10 cellular contexts compared by ENCODE assay signal in the genomic region with DNA sequence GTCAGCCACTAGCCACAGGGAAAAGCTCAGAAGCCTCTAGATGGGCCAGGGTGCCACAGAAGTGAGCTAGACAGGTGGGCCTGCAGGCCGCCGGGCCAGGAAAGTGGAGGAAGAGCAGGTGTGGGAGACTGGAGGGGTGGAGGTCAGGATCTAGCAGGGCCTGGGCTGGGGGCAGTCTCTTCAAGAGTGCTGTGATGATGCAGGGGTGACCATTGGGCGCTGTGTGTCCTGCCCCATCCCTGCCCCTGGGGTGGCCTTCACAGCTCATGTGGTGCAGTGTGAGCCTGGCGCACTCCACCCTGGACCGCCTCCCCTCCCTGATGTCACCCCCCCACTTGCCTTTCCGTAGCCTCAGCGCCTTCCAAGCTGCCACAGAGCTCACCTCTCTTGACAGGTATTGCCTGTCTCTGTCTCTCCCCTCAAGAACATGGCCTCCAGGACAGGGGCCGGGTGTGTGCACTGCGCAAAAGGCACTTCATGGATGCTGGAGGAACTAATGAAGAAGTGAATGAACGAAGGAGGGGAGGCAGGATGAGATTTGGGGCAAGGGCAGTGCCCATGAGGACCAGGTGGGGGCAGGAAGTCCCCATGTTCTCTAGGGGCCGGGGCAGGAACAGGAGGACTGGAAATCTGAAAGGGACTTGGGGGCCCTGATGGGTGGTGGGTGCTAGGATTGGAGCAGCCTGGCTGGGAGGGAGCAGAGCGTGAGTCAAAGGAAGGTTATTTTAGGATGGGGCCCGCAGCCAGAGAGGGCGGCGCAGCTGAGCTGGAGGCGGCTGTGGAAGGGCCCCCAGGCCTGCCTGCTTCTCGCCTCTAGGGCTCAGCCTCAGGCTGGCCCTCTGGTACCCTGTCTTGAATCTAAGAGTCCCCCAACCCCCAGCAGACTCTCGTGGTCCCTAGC. TPM values are rescaled to one million over a fixed set of nuclear protein-coding genes. Genes with fewer than 3 reads are reported as not detected.
DNase-seq lines count a peak whose midpoint lies in the region; ATAC-seq, FAIRE-seq and TF ChIP-seq lines count a peak whose summit lies in the region.
"Had no signal": no experiment of that assay in that cellular context is flagged by ENCODE, and none has a peak within 500 bp of the region (broad histone marks: within the 10 kb centered on the region; RNA-seq: fewer than 3 reads in every experiment).

No MANE protein-coding gene starts in this region.

- no TSS peak for BruUV-seq in OCI-LY7 (replicated peaks; lab: Mats Ljungman, UMichigan)

- peak; percentile 5 to 12; a peak in 1 of 4 replicates for TF ChIP-seq RAD21 in H1 (IDR thresholded peaks at IDR 0.05 in 1 of 2, conservative IDR thresholded peaks at IDR 0.05 in 1 of 2; ENCODE audit: low read depth in 2 of 2, low read length in 2 of 2)

- no peak overlapping the region for H3K14ac ChIP-seq in H1 (ENCODE audit: insufficient read length)

- H3K27ac Mint-ChIP-seq in endothelial cell (ENCODE audit: unreplicated experiment), result no peak overlapping the region

- DNase-seq in OCI-LY7 (ENCODE audit: low spot score) (no peak), H1 (ENCODE audit: low read depth in 1 of 2, low spot score in 2 of 2) (no peak), omental fat pad (ENCODE audit: low spot score) (no peak), endothelial cell (ENCODE audit: low spot score) (no peak), NCI-H2107 treated with DMSO at 0.1 percent for 48 hours (lab: John Stamatoyannopoulos, UW; ENCODE audit: unreplicated experiment) (no peak), GM13977 (ENCODE audit: low spot score) (no peak)
- DNase-seq: activated T-cell treated with anti-CD3 and anti-CD28 coated beads for 4 hours had no signal

- H3K9me3 Mint-ChIP-seq in endothelial cell (ENCODE audit: unreplicated experiment), result no peaks in the 10 kb centered on the region

- ATAC-seq in omental fat pad (ENCODE audit: low FRiP score), result peak; percentile 39
- ATAC-seq in GM19351 (IDR thresholded peaks at IDR 0.05; ENCODE audit: unreplicated experiment), result no peak

- H4K20me1 ChIP-seq in BLaER1, result peaks cover 75% of the 10 kb centered on the region
- H4K20me1 ChIP-seq in OCI-LY7 (ENCODE audit: insufficient read depth, low read length), result no peaks in the 10 kb centered on the region; the same call in 1 of the 2 replicates
- peaks cover 4 to 16% of the 10 kb centered on the region in 2 experiments for H4K20me1 ChIP-seq in H1 (replicated peaks in 1 of 2; ENCODE audit: control insufficient read depth in 1 of 2, insufficient read depth in 2 of 2, low read length in 2 of 2)

- in situ Hi-C loops in GM13977 (cut with MboI; ENCODE audit: low pct_unique_long_range_greater_than_20kb, low sequenced_read_pairs, unreplicated experiment), result no loop called here

- no peak overlapping the region for H3K56ac ChIP-seq in H1 (replicated peaks; ENCODE audit: insufficient read length, low read depth, low read length)

- peaks cover 4% of the 10 kb centered on the region for H3K4me1 Mint-ChIP-seq in endothelial cell (ENCODE audit: unreplicated experiment)

- H3K79me1 ChIP-seq in H1 (ENCODE audit: low read depth, low read length), result peaks cover 3% of the 10 kb centered on the region; the same call in 1 of the 2 replicates

- peak overlapping the region; percentile 53 for H4K91ac ChIP-seq in H1 (replicated peaks; ENCODE audit: insufficient read length, low read length)

- TF ChIP-seq EP300 in H1 (IDR thresholded peaks at IDR 0.05; ENCODE audit: borderline replicate concordance in 1 of 2, low read depth in 2 of 2, low read length in 2 of 2), result no peak

- H3K79me2 ChIP-seq in OCI-LY7 (ENCODE audit: insufficient read depth, low read depth, low read length), result peaks cover 14% of the 10 kb centered on the region; the same call in 1 of the 2 replicates
- H3K79me2 ChIP-seq in H1 (ENCODE audit: control insufficient read depth in 1 of 2, insufficient read depth in 2 of 2, low read length in 2 of 2), result peaks cover 0 to 4% of the 10 kb centered on the region in 2 experiments; a peak in 1 of 4 replicates

- no peak overlapping the region; the same call in none of the 2 replicates for H3K18ac ChIP-seq in H1 (ENCODE audit: extremely low read depth, low read length)

- 71% methylated on average over 18 of the region's 18 CpGs; no CpG with 5 or more reads in 1 of the 2 experiments for WGBS in H1 (ENCODE audit: extremely low coverage in 1 of 2, insufficient coverage in 1 of 2, insufficient read length in 1 of 2, insufficient replicate concordance in 2 of 2, low coverage in 1 of 2, low lambda C conversion rate in 2 of 2, missing lambda C conversion rate in 1 of 2), 2 experiments

- peaks cover 6% of the 10 kb centered on the region; the same call in 1 of the 2 replicates for H3K23me2 ChIP-seq in H1 (ENCODE audit: low read depth, low read length)

- H3K4ac ChIP-seq in H1 (replicated peaks; ENCODE audit: insufficient read length, low read depth, low read length), result no peak overlapping the region

- peak overlapping the region; percentile 70 for H3K9ac ChIP-seq in BLaER1
- no peak overlapping the region for H3K9ac ChIP-seq in H1 (replicated peaks in 1 of 4; ENCODE audit: extremely low read depth in 1 of 4, low read depth in 3 of 4, low read length in 3 of 4)
- H3K9ac ChIP-seq: KMS-11 had no signal

- H3K27me3 Mint-ChIP-seq in endothelial cell (ENCODE audit: unreplicated experiment), result peaks cover 19% of the 10 kb centered on the region

- H3K36me3 ChIP-seq in BLaER1 (peaks cover 16% of the 10 kb centered on the region; the same call in 1 of the 2 replicates), OCI-LY7 (ENCODE audit: insufficient read depth, low read length) (no peaks in the 10 kb centered on the region), H1 (ENCODE audit: control insufficient read depth in 2 of 4, insufficient read depth in 4 of 4, low read length in 3 of 4) (no peaks in the 10 kb centered on the region)

- peak overlapping the region; percentile 72; the same call in 1 of the 2 replicates for H2BK15ac ChIP-seq in H1 (ENCODE audit: low read length)

- H4K8ac ChIP-seq in H1 (ENCODE audit: extremely low read depth, insufficient read depth, low read length), result peak overlapping the region; percentile 18; the same call in 1 of the 2 replicates

- no peaks in the 10 kb centered on the region for H3K27me3 ChIP-seq in BLaER1
- H3K27me3 ChIP-seq in H1 (replicated peaks in 1 of 4; ENCODE audit: control insufficient read depth in 3 of 4, extremely low read depth in 1 of 4, insufficient read depth in 3 of 4, low read length in 3 of 4), result peaks cover 0 to 3% (median 0%) of the 10 kb centered on the region in 4 experiments; a peak in 2 of 7 replicates

- H3K9me2 ChIP-seq in OCI-LY7 (ENCODE audit: insufficient read depth, low read length), result no peaks in the 10 kb centered on the region

- FAIRE-seq in H1 (lab: Jason Lieb, UNC), result no peak

- TF ChIP-seq POLR2A in H1 (IDR thresholded peaks at IDR 0.05; ENCODE audit: control extremely low read depth in 1 of 2, low read depth in 2 of 2, low read length in 2 of 2), result no peak

- peaks cover 94% of the 10 kb centered on the region for H3K4me1 ChIP-seq in BLaER1
- H3K4me1 ChIP-seq in OCI-LY7 (ENCODE audit: insufficient read depth, low read length, poor library complexity, severe bottlenecking), result peaks cover 77% of the 10 kb centered on the region
- H3K4me1 ChIP-seq in H1 (replicated peaks in 1 of 4; ENCODE audit: control insufficient read depth in 3 of 4, insufficient read depth in 4 of 4, low read length in 3 of 4), result peaks cover 0 to 32% (median 23%) of the 10 kb centered on the region in 4 experiments; a peak in 6 of 7 replicates

- H2AK5ac ChIP-seq in H1 (ENCODE audit: low read depth, low read length), result 0 out of 2 replicates have a peak overlapping the region, but pooled peaks have one; percentile 82

- H3K27ac ChIP-seq in BLaER1 (peak overlapping the region; percentile 72), OCI-LY7 (ENCODE audit: low read depth, low read length, poor library complexity, severe bottlenecking) (no peak overlapping the region), H1 (ENCODE audit: low read depth, low read length) (no peak overlapping the region)
- H3K27ac ChIP-seq: KMS-11 had no signal

- 0 out of 2 replicates have a peak, but pooled peaks have one; percentile 29 for TF ChIP-seq CTCF in OCI-LY7 (conservative IDR thresholded peaks at IDR 0.05; ENCODE audit: low read length)
- peak in 1 of 3 experiments; percentile 7; a peak in 1 of 4 replicates for TF ChIP-seq CTCF in H1 (IDR thresholded peaks at IDR 0.05; ENCODE audit: control extremely low read depth in 1 of 3, insufficient read depth in 1 of 3, low read depth in 1 of 3, low read length in 3 of 3)
- TF ChIP-seq CTCF in omental fat pad (IDR thresholded peaks at IDR 0.05), result no peak
- TF ChIP-seq CTCF in endothelial cell (IDR thresholded peaks at IDR 0.05; ENCODE audit: unreplicated experiment), result no peak
- TF ChIP-seq CTCF in GM13977 (IDR thresholded peaks at IDR 0.05; ENCODE audit: extremely low read depth, insufficient read depth, missing control alignments), result no peak

- CTCF ChIA-PET in OCI-LY7 (lab: Charles Lee; ENCODE audit: unreplicated experiment) (interaction anchor here (0.7 to 1.1 kb wide), 2 partner anchors 234 to 371 kb away, joined by 3 read pairs; no protein-coding TSS in a partner anchor), H1 (lab: Charles Lee; ENCODE audit: partially characterized antibody) (interaction anchor here (1.0 to 1.6 kb wide), 6 partner anchors 15 to 63 kb away, joined by 3 to 7 read pairs (median 4); no protein-coding TSS in a partner anchor)

- H2BK20ac ChIP-seq in H1 (ENCODE audit: low read length), result no peak overlapping the region

- peak overlapping the region; percentile 87; the same call in 1 of the 2 replicates for H2BK12ac ChIP-seq in H1 (ENCODE audit: low read depth, low read length)

- H2AFZ ChIP-seq in OCI-LY7 (ENCODE audit: low read length) (no peak overlapping the region), H1 (ENCODE audit: low read length) (no peak overlapping the region)

- H2BK5ac ChIP-seq in H1 (ENCODE audit: low read depth, low read length), result no peak overlapping the region

- H3K4me2 ChIP-seq in BLaER1, result peak overlapping the region; percentile 98
- H3K4me2 ChIP-seq in OCI-LY7 (ENCODE audit: low read length), result peak overlapping the region; percentile 71; the same call in 1 of the 2 replicates
- H3K4me2 ChIP-seq in H1 (ENCODE audit: insufficient read depth in 1 of 2, low read depth in 2 of 2, low read length in 2 of 2), result no peak overlapping the region
- H3K4me2 ChIP-seq: KMS-11 had no signal

- H3K4me3 Mint-ChIP-seq in endothelial cell (ENCODE audit: unreplicated experiment), result no peak overlapping the region

- H3K36me3 Mint-ChIP-seq in endothelial cell (ENCODE audit: low read depth, unreplicated experiment), result no peaks in the 10 kb centered on the region

- H3K9me3 ChIP-seq in BLaER1 (no peaks in the 10 kb centered on the region), OCI-LY7 (ENCODE audit: low read length) (no peaks in the 10 kb centered on the region), H1 (ENCODE audit: insufficient read depth in 2 of 2, low read depth in 1 of 2, low read length in 1 of 2) (no peaks in the 10 kb centered on the region)

- H3K4me3 ChIP-seq in BLaER1, result peak overlapping the region; percentile 22; the same call in 1 of the 2 replicates
- H3K4me3 ChIP-seq in OCI-LY7 (ENCODE audit: low read depth, low read length, poor library complexity, severe bottlenecking), result no peak overlapping the region
- H3K4me3 ChIP-seq in H1 (ENCODE audit: extremely low read depth in 1 of 4, insufficient read depth in 2 of 4, low read depth in 3 of 4, low read length in 4 of 4), result no peak overlapping the region

- intact Hi-C loops in OCI-LY7 (cut with micrococcal nuclease; ENCODE audit: unreplicated experiment), result loop anchor here (10.0 kb wide), 1 partner anchor 409 kb away; a partner anchor contains a TSS

- POLR2A ChIA-PET in OCI-LY7 (lab: Charles Lee), result interaction anchor here (0.8 kb wide), 1 partner anchor 10 kb away, joined by 3 read pairs; no protein-coding TSS in a partner anchor
- POLR2A ChIA-PET in H1 (lab: Charles Lee; ENCODE audit: partially characterized antibody), result interaction anchor here (0.8 to 3.8 kb wide), 5 partner anchors 8 to 134 kb away, joined by 4 to 27 read pairs (median 5); a partner anchor contains a TSS

- H4K5ac ChIP-seq in H1 (ENCODE audit: insufficient read length, low read depth, low read length), result no peak overlapping the region

- no peak overlapping the region for H3K23ac ChIP-seq in H1 (ENCODE audit: insufficient read length)

- no peak overlapping the region for H2BK120ac ChIP-seq in H1 (replicated peaks; ENCODE audit: low read depth, low read length)

RNA-seq across cellular contexts. Expression of a gene that starts 6.6 kb away (rescaled TPM):
- total RNA-seq in OCI-LY7 (2014; rRNA removed; shearing (Covaris generic)), result 54.8 and 92.9 TPM in 2 replicates
- 97.5 and 117 TPM in 2 replicates for total RNA-seq in OCI-LY7 (2022)
- 26.4 and 30.5 TPM in 2 replicates for total RNA-seq in H1 (2021; fragmentation: NEBNext Ultra II Directional; extraction: Animal tissue kit (Norgen Biotek cat#: 25700))
- polyA plus RNA-seq in H1 (2011; rRNA removed), result 33.7 and 51.3 TPM in 2 replicates
- 28.5 TPM for polyA plus RNA-seq in H1 (2011; cell fraction: cytosol; rRNA removed)
- polyA plus RNA-seq in H1 (2011; cell fraction: nucleus; rRNA removed), result 60.9 TPM
- polyA plus RNA-seq in H1 (2012, experiment 1 of 2), result 11.5 to 29.1 TPM (median 22.0 TPM) in 4 replicates
- 26.6 TPM for polyA plus RNA-seq in H1 (2012, experiment 2 of 2)
- polyA plus RNA-seq in H1 (2013, experiment 1 of 2), result 40.7 TPM
- polyA plus RNA-seq in H1 (2013, experiment 2 of 2), result 42.3 TPM
- 1.9 and 3.2 TPM in 2 replicates for polyA minus RNA-seq in H1 (2011; rRNA and poly(A)+ RNA removed)
- 25.3 TPM for polyA minus RNA-seq in H1 (2011; cell fraction: cytosol; rRNA and poly(A)+ RNA removed)
- 21.7 TPM for polyA minus RNA-seq in H1 (2011; cell fraction: nucleus; rRNA and poly(A)+ RNA removed)
- 10 to 100 TPM; 29.9 to 62.9 (median 43.7) TPM for total RNA-seq in omental fat pad
- total RNA-seq in endothelial cell (ENCODE audit: unreplicated experiment), result 60.7 TPM

RNA-seq across cellular contexts. Expression of a gene that starts 12.2 kb away (rescaled TPM):
- 0.72 and 1.8 TPM in 2 replicates for total RNA-seq in OCI-LY7 (2014; rRNA removed; shearing (Covaris generic))
- total RNA-seq in OCI-LY7 (2022) (8.9 and 10.9 TPM in 2 replicates), omental fat pad (10 to 100 TPM; 20.0 to 36.7 (median 29.8) TPM), endothelial cell (ENCODE audit: unreplicated experiment) (68.5 TPM)
- total RNA-seq in H1 (2021; fragmentation: NEBNext Ultra II Directional; extraction: Animal tissue kit (Norgen Biotek cat#: 25700)), result 207 and 215 TPM in 2 replicates
- 264 and 330 TPM in 2 replicates for polyA plus RNA-seq in H1 (2011; rRNA removed)
- 164 TPM for polyA plus RNA-seq in H1 (2011; cell fraction: cytosol; rRNA removed)
- 558 TPM for polyA plus RNA-seq in H1 (2011; cell fraction: nucleus; rRNA removed)
- polyA plus RNA-seq in H1 (2012, experiment 1 of 2), result 147 to 255 TPM (median 231 TPM) in 4 replicates
- 269 TPM for polyA plus RNA-seq in H1 (2012, experiment 2 of 2)
- polyA plus RNA-seq in H1 (2013, experiment 1 of 2), result 172 TPM
- polyA plus RNA-seq in H1 (2013, experiment 2 of 2), result 158 TPM
- 67.7 and 79.7 TPM in 2 replicates for polyA minus RNA-seq in H1 (2011; rRNA and poly(A)+ RNA removed)
- polyA minus RNA-seq in H1 (2011; cell fraction: cytosol; rRNA and poly(A)+ RNA removed), result 153 TPM
- 97.1 TPM for polyA minus RNA-seq in H1 (2011; cell fraction: nucleus; rRNA and poly(A)+ RNA removed)

RNA-seq across cellular contexts. Expression of a gene that starts 28.3 kb away (rescaled TPM):
- total RNA-seq in OCI-LY7 (2014; rRNA removed; shearing (Covaris generic)), result 0.49 and 0.98 TPM in 2 replicates
- total RNA-seq in OCI-LY7 (2022) (3.2 and 4.1 TPM in 2 replicates), omental fat pad (10 to 100 TPM; 11.8 to 37.2 (median 28.8) TPM), endothelial cell (ENCODE audit: unreplicated experiment) (not detected)
- total RNA-seq in H1 (2021; fragmentation: NEBNext Ultra II Directional; extraction: Animal tissue kit (Norgen Biotek cat#: 25700)), result 0.20 and 0.23 TPM in 2 replicates
- polyA plus RNA-seq in H1 (2011; rRNA removed), result 0.31 and 0.41 TPM in 2 replicates
- polyA plus RNA-seq in H1 (2011; cell fraction: cytosol; rRNA removed), result 0.35 TPM
- polyA plus RNA-seq in H1 (2011; cell fraction: nucleus; rRNA removed), result 0.30 TPM
- 0.09 to 0.29 TPM (median 0.19 TPM) in 3 of 4 replicates, not detected in the other for polyA plus RNA-seq in H1 (2012, experiment 1 of 2)
- 0.16 TPM for polyA plus RNA-seq in H1 (2012, experiment 2 of 2)
- 0.14 TPM for polyA plus RNA-seq in H1 (2013, experiment 1 of 2)
- polyA plus RNA-seq in H1 (2013, experiment 2 of 2), result 0.13 TPM
- polyA minus RNA-seq in H1 (2011; rRNA and poly(A)+ RNA removed), result 0.35 and 0.46 TPM in 2 replicates
- not detected for polyA minus RNA-seq in H1 (2011; cell fraction: cytosol; rRNA and poly(A)+ RNA removed)
- not detected for polyA minus RNA-seq in H1 (2011; cell fraction: nucleus; rRNA and poly(A)+ RNA removed)

RNA-seq across cellular contexts. Expression of a gene that starts 39.8 kb away (rescaled TPM):
- 0.80 TPM in 1 of 2 replicates, not detected in the other for total RNA-seq in OCI-LY7 (2014; rRNA removed; shearing (Covaris generic))
- total RNA-seq in OCI-LY7 (2022) (not detected in 2 replicates), omental fat pad (1 to 10 TPM; 1.9 to 4.6 (median 3.0) TPM), endothelial cell (ENCODE audit: unreplicated experiment) (1.3 TPM)
- 4.1 and 5.0 TPM in 2 replicates for total RNA-seq in H1 (2021; fragmentation: NEBNext Ultra II Directional; extraction: Animal tissue kit (Norgen Biotek cat#: 25700))
- polyA plus RNA-seq in H1 (2011; rRNA removed), result 8.5 and 18.8 TPM in 2 replicates
- polyA plus RNA-seq in H1 (2011; cell fraction: cytosol; rRNA removed), result 8.2 TPM
- 17.2 TPM for polyA plus RNA-seq in H1 (2011; cell fraction: nucleus; rRNA removed)
- 4.9 to 6.1 TPM (median 5.6 TPM) in 4 replicates for polyA plus RNA-seq in H1 (2012, experiment 1 of 2)
- 5.5 TPM for polyA plus RNA-seq in H1 (2012, experiment 2 of 2)
- polyA plus RNA-seq in H1 (2013, experiment 1 of 2), result 11.8 TPM
- polyA plus RNA-seq in H1 (2013, experiment 2 of 2), result 14.4 TPM
- 1.1 and 2.9 TPM in 2 replicates for polyA minus RNA-seq in H1 (2011; rRNA and poly(A)+ RNA removed)
- 6.8 TPM for polyA minus RNA-seq in H1 (2011; cell fraction: cytosol; rRNA and poly(A)+ RNA removed)
- polyA minus RNA-seq in H1 (2011; cell fraction: nucleus; rRNA and poly(A)+ RNA removed), result 9.7 TPM

Comparison
In these comparisons a context has a peak if more than half of its experiments do, and no peak if none do; other contexts are left out.
1. H3K4me2 ChIP-seq: peak in BLaER1 (single experiment) and OCI-LY7 (single experiment); none in H1 (0 of 2).